Comparison of ENCODE assay signal across 19 cellular contexts in the genomic region with DNA sequence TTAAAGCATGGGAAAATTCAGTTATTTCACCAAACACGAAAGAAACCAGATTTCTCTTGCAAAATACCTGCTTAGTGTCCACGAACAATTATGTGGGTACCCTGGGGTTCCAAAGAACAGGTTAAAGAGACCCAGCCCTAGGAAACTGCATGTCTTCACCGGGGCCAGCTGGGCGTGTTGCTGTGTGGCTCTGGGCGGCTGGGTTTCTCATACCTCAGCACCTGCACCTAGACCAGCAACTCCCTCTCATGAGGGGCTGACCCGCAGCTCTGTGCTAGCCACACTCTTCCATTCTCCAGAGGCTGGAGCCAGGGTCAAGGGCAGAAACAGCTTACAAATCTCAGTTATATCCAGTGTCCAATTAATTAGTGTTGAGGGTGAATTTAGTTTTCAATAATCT.
"Had no signal": no experiment of that assay in that cellular context is flagged by ENCODE, and none has a peak within 500 bp of the region (broad histone marks: within the 10 kb centered on the region; RNA-seq: fewer than 3 reads in every experiment).

No MANE protein-coding gene starts in this region.

- H3K27me3 ChIP-seq: breast epithelium, colonic mucosa, heart right ventricle, transverse colon had no signal

- H3K27ac Mint-ChIP-seq: activated naive CD8-positive, alpha-beta T cell treated with anti-CD3 and anti-CD28 coated beads for 36 hours; stimulated activated naive B cell treated with anti-CD40 and anti-IgM and Interleukin-4, amounts not matched to agents 10 μg/mL and 1 μg/mL and 100 μg/mL, for 72 hours had no signal

- H3K27me3 Mint-ChIP-seq: activated naive CD8-positive, alpha-beta T cell treated with anti-CD3 and anti-CD28 coated beads for 36 hours; stimulated activated naive B cell treated with anti-CD40 and anti-IgM and Interleukin-4, amounts not matched to agents 10 μg/mL and 1 μg/mL and 100 μg/mL, for 72 hours had no signal

- H3K9me3 Mint-ChIP-seq: activated naive CD8-positive, alpha-beta T cell treated with anti-CD3 and anti-CD28 coated beads for 36 hours; activated T-cell treated with anti-CD3 and anti-CD28 coated beads, Interleukin-2, amount 50 U/mL, for 4 hours; neural crest cell; stimulated activated naive B cell treated with anti-CD40 and anti-IgM and Interleukin-4, amounts not matched to agents 10 μg/mL and 1 μg/mL and 100 μg/mL, for 72 hours had no signal

- DNase-seq: activated CD4-positive, alpha-beta T cell treated with anti-CD3 and anti-CD28 coated beads, Interleukin-2, amount 50 U/mL, for 1 hour; activated CD4-positive, CD25-positive, alpha-beta regulatory T cell treated with anti-CD3 and anti-CD28 coated beads, Interleukin-2, amount 50 U/mL, for 72 hours; activated CD8-positive, alpha-beta memory T cell treated with anti-CD3 and anti-CD28 coated beads, Interleukin-2, amount 50 U/mL, for 48 hours; activated naive CD4-positive, alpha-beta T cell treated with Interleukin-2 at 50 U/mL for 16 hours; activated naive CD8-positive, alpha-beta T cell treated with anti-CD3 and anti-CD28 coated beads for 36 hours; activated T-cell treated with anti-CD3 and anti-CD28 coated beads, Interleukin-2, amount 50 U/mL, for 4 hours; colonic mucosa; heart right ventricle; islet precursor cell; left cardiac atrium; psoas muscle; right cardiac atrium; stimulated activated CD4-positive, alpha-beta T cell treated with anti-CD3 and anti-CD28 coated beads, Interleukin-12 subunit alpha, Interleukin-12 subunit beta, amount 100 ng/mL, for 4 hours; stimulated activated CD4-positive, alpha-beta T cell treated with anti-CD3 and anti-CD28 coated beads, Interleukin-1b, Interleukin-23, amount 100 ng/mL, for 48 hours; stimulated activated naive B cell treated with anti-CD40 and anti-IgM and Interleukin-4, amounts not matched to agents 10 μg/mL and 1 μg/mL and 100 μg/mL, for 72 hours; transverse colon had no signal

- H3K27ac ChIP-seq: breast epithelium, colonic mucosa, epithelial cell of prostate, heart right ventricle, transverse colon had no signal

- H3K36me3 ChIP-seq: breast epithelium, colonic mucosa, transverse colon had no signal

- H3K9me3 ChIP-seq: breast epithelium, colonic mucosa, heart right ventricle, psoas muscle, transverse colon had no signal

- H3K4me1 ChIP-seq: breast epithelium, colonic mucosa had no signal

- H3K4me3 ChIP-seq: breast epithelium, colonic mucosa, heart right ventricle, psoas muscle, transverse colon had no signal

- ATAC-seq: activated T-cell treated with anti-CD3 and anti-CD28 coated beads, Interleukin-2, amount 50 U/mL, for 4 hours; heart right ventricle; left cardiac atrium; right cardiac atrium; stimulated activated naive B cell treated with anti-CD40 and anti-IgM and Interleukin-4, amounts not matched to agents 10 μg/mL and 1 μg/mL and 100 μg/mL, for 72 hours had no signal

- H3K4me3 Mint-ChIP-seq: activated naive CD8-positive, alpha-beta T cell treated with anti-CD3 and anti-CD28 coated beads for 36 hours; activated T-cell treated with anti-CD3 and anti-CD28 coated beads, Interleukin-2, amount 50 U/mL, for 4 hours; neural crest cell; stimulated activated naive B cell treated with anti-CD40 and anti-IgM and Interleukin-4, amounts not matched to agents 10 μg/mL and 1 μg/mL and 100 μg/mL, for 72 hours had no signal
